ENCODE assay signal across 23 cellular contexts in the genomic region with DNA sequence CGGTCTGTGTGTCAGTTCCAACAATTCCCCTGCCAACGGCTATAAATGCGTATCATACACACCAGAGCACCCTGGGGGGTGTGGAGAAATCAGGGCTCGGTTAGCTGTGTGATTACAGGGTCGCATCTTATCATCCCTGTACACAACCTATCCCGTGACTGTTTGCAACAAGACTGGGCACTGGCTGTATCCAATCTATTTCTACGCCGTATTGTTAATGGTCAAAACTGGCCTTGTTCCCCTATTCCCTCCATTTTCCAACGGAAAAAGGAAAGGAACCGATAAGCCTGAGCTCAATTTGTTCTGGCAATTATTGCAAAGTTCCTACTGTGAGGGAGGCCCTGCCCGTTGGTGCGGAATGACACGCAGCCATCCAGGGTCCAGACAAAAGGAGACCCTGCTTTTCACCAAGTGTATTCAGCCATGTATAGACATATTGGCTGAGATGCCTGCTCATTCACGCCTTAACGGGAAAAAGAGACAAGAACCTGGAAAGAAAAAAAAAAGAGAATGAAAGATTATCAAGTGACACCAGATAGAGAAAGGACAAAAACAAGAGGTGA.
"Had no signal": no experiment of that assay in that cellular context is flagged by ENCODE, and none has a peak within 500 bp of the region (broad histone marks: within the 10 kb centered on the region; RNA-seq: fewer than 3 reads in every experiment).

No MANE protein-coding gene starts in this region.

- H3K4me3 ChIP-seq: hepatocyte, lung, ovary, prostate gland, spleen, testis, tibial nerve had no signal

- H3K9me3 ChIP-seq: ovary, prostate gland, spleen, testis, tibial nerve had no signal

- H3K27ac ChIP-seq: hepatocyte, ovary, prostate gland, spleen, testis, tibial nerve had no signal

- H3K4me1 ChIP-seq: prostate gland, spleen, testis, tibial nerve had no signal

- H3K4me2 ChIP-seq: hepatocyte had no signal

- H3K27me3 ChIP-seq: hepatocyte, ovary, testis, tibial nerve had no signal

- ATAC-seq: left colon; left ventricle myocardium superior; natural killer cell treated with Interleukin-12 subunit alpha and Interleukin-12 subunit beta and Interleukin-15 and Interleukin-18, amount 100 ng/mL, for 72 hours; sciatic nerve; stimulated activated memory B cell treated with anti-CD40 and anti-IgM and Interleukin-4, amounts not matched to agents 10 μg/mL and 1 μg/mL and 100 μg/mL, for 72 hours; stimulated activated naive CD8-positive, alpha-beta T cell treated with anti-CD3 and anti-CD28 coated beads, Interleukin-15, amount 100 ng/mL, for 72 hours had no signal

- H3K79me2 ChIP-seq: hepatocyte had no signal

- DNase-seq: cortex of kidney; erythroblast; foreskin melanocyte; head of caudate nucleus; left colon; left ventricle myocardium superior; mesenchymal stem cell; midbrain; nucleus accumbens; ovary; spleen; stimulated activated CD4-positive, alpha-beta T cell treated with anti-CD3 and anti-CD28 coated beads, Interleukin-15, amount 100 ng/mL, for 24 hours; stimulated activated CD4-positive, alpha-beta T cell treated with anti-CD3 and anti-CD28 coated beads, Interleukin-1b, Interleukin-23, amount 100 ng/mL, for 48 hours; stimulated activated CD4-positive, alpha-beta T cell treated with anti-CD3 and anti-CD28 coated beads, Interleukin-4, amount 100 ng/mL, for 24 hours; stimulated activated naive CD8-positive, alpha-beta T cell treated with anti-CD3 and anti-CD28 coated beads, Interleukin-15, amount 100 ng/mL, for 72 hours; testis had no signal

- H2AFZ ChIP-seq: hepatocyte had no signal

- H3K36me3 ChIP-seq: ovary, prostate gland, spleen, tibial nerve had no signal
